ENCODE assay signal across 1 cellular context in genomic region chr15:73936181-73936580, GRCh38.
TF ChIP-seq lines count a peak whose summit lies in the region.

No MANE protein-coding gene starts in this region.

TF ChIP-seq in endothelial cell of umbilical vein, 7 proteins besides CTCF, POLR2A, EP300 and RAD21:
- TF ChIP-seq GATA2 (IDR thresholded peaks at IDR 0.05; ENCODE audit: insufficient read depth, insufficient read length, low read depth, low read length), result peak; percentile 12
- no peak for TF ChIP-seq EZH2 (IDR thresholded peaks at IDR 0.05; ENCODE audit: borderline replicate concordance, low read depth, low read length, severe bottlenecking)
- no peak for TF ChIP-seq JUN (IDR thresholded peaks at IDR 0.05; ENCODE audit: borderline replicate concordance, insufficient read depth, insufficient read length, low read depth)
TF ChIP-seq in endothelial cell of umbilical vein: peak in this region for 1.
